10 cellular contexts compared by ENCODE assay signal in genomic region chr3:177320765-177321247, GRCh38.
DNase-seq lines count a peak whose midpoint lies in the region; ATAC-seq and TF ChIP-seq lines count a peak whose summit lies in the region.
"Had no signal": no experiment of that assay in that cellular context is flagged by ENCODE, and none has a peak within 500 bp of the region (broad histone marks: within the 10 kb centered on the region; RNA-seq: fewer than 3 reads in every experiment).

No MANE protein-coding gene starts in this region.

- H3F3A ChIP-seq in MM.1S (ENCODE audit: insufficient read depth, low read length), result peaks cover 32% of the 10 kb centered on the region

- H3K27me3 ChIP-seq in MM.1S (replicated peaks; ENCODE audit: insufficient read depth, low read length), result no peaks in the 10 kb centered on the region
- H3K27me3 ChIP-seq in naive thymus-derived CD4-positive, alpha-beta T cell (ENCODE audit: control insufficient read depth in 2 of 2, insufficient read depth in 2 of 2, low read length in 2 of 2), result no peaks in the 10 kb centered on the region

- H3K27me3 Mint-ChIP-seq in naive thymus-derived CD4-positive, alpha-beta T cell, result no peaks in the 10 kb centered on the region

- DNase-seq in MM.1S (peak; percentile 92), LoVo (ENCODE audit: low spot score) (no peak), ecto neural progenitor cell (ENCODE audit: low spot score) (no peak), HuH-7.5 (ENCODE audit: low spot score) (no peak)
- DNase-seq in naive thymus-derived CD4-positive, alpha-beta T cell, result peak in 7 of 9 donors; percentile 18 to 61 (median 52)
- DNase-seq: effector CD8-positive, alpha-beta T cell; NCI-H1105 treated with DMSO at 0.1 percent for 48 hours had no signal

- peak; percentile 31 for ATAC-seq in GM18508 (IDR thresholded peaks at IDR 0.05; ENCODE audit: insufficient read depth, unreplicated experiment)
- peak; percentile 62 for ATAC-seq in GM21619 (IDR thresholded peaks at IDR 0.05; ENCODE audit: unreplicated experiment)
- ATAC-seq in naive thymus-derived CD4-positive, alpha-beta T cell, result no peak
- ATAC-seq in GM21723 (IDR thresholded peaks at IDR 0.05; ENCODE audit: unreplicated experiment), result no peak

- peak overlapping the region; percentile 8; the same call in 1 of the 2 replicates for H3K9ac ChIP-seq in MM.1S (ENCODE audit: low read length)

- H3K9me2 ChIP-seq in MM.1S (replicated peaks; ENCODE audit: insufficient read depth, low read length), result no peaks in the 10 kb centered on the region

- peaks cover 0 to 8% (median 0%) of the 10 kb centered on the region in 11 donors for H3K9me3 Mint-ChIP-seq in naive thymus-derived CD4-positive, alpha-beta T cell

- H3K4me2 ChIP-seq in MM.1S (ENCODE audit: low read depth, low read length), result peak overlapping the region; percentile 59

- H3K4me3 ChIP-seq in MM.1S (ENCODE audit: low read length), result no peak overlapping the region
- no peak overlapping the region for H3K4me3 ChIP-seq in naive thymus-derived CD4-positive, alpha-beta T cell (ENCODE audit: low read length)

- no peaks in the 10 kb centered on the region for H3K79me2 ChIP-seq in MM.1S (ENCODE audit: low read length)

- TF ChIP-seq CTCF in MM.1S (IDR thresholded peaks at IDR 0.05; ENCODE audit: low read length), result no peak

- peaks cover 49% of the 10 kb centered on the region for H3K4me1 ChIP-seq in MM.1S (ENCODE audit: low read length)
- H3K4me1 ChIP-seq in naive thymus-derived CD4-positive, alpha-beta T cell (ENCODE audit: control insufficient read depth in 2 of 2, insufficient read depth in 2 of 2, low read length in 2 of 2), result peaks cover 0 to 14% of the 10 kb centered on the region in 2 donors

- peaks cover 0 to 11% (median 0%) of the 10 kb centered on the region in 5 donors for H3K36me3 Mint-ChIP-seq in naive thymus-derived CD4-positive, alpha-beta T cell

- peak overlapping the region; percentile 52 for H2AFZ ChIP-seq in MM.1S (ENCODE audit: low read length)

- H3K27ac Mint-ChIP-seq in naive thymus-derived CD4-positive, alpha-beta T cell, result peak overlapping the region; percentile 11 to 90 (median 74)

- peaks cover 17 to 47% (median 38%) of the 10 kb centered on the region in 7 donors for H3K4me1 Mint-ChIP-seq in naive thymus-derived CD4-positive, alpha-beta T cell

- no peaks in the 10 kb centered on the region for H3K36me3 ChIP-seq in MM.1S (replicated peaks; ENCODE audit: insufficient read depth, low read length)
- H3K36me3 ChIP-seq in naive thymus-derived CD4-positive, alpha-beta T cell (ENCODE audit: control insufficient read depth in 2 of 3, insufficient read depth in 3 of 3, low read length in 3 of 3), result no peaks in the 10 kb centered on the region

- no peaks in the 10 kb centered on the region for H4K20me1 ChIP-seq in MM.1S (ENCODE audit: insufficient read depth, low read length)

- POLR2A ChIA-PET in naive thymus-derived CD4-positive, alpha-beta T cell (lab: Charles Lee), result interaction anchor here (1.0 to 1.1 kb wide), 2 partner anchors 40 to 122 kb away, joined by 3 to 5 read pairs; no protein-coding TSS in a partner anchor

- CTCF ChIA-PET in naive thymus-derived CD4-positive, alpha-beta T cell (lab: Charles Lee), result no interaction called here

- H3K4me3 Mint-ChIP-seq in naive thymus-derived CD4-positive, alpha-beta T cell, result peak overlapping the region; percentile 4 to 75 (median 60)

- no peaks in the 10 kb centered on the region for H3K9me3 ChIP-seq in MM.1S (replicated peaks; ENCODE audit: insufficient read depth, low read length)
- H3K9me3 ChIP-seq in naive thymus-derived CD4-positive, alpha-beta T cell (ENCODE audit: control insufficient read depth in 2 of 3, low read length in 3 of 3), result no peaks in the 10 kb centered on the region

- peak overlapping the region; percentile 61 for H3K27ac ChIP-seq in MM.1S (ENCODE audit: low read length)
- no peak overlapping the region for H3K27ac ChIP-seq in naive thymus-derived CD4-positive, alpha-beta T cell (ENCODE audit: low read depth, low read length)

- intact Hi-C loops in naive thymus-derived CD4-positive, alpha-beta T cell (cut with micrococcal nuclease), result loop anchor here (1.0 to 2.0 kb wide), 2 partner anchors 16 to 38 kb away; no protein-coding TSS in a partner anchor

Comparison
In these comparisons a context has a peak if more than half of its experiments do, and no peak if none do; other contexts are left out.
1. ATAC-seq: peak in GM18508 (single experiment) and GM21619 (single experiment); none in naive thymus-derived CD4-positive, alpha-beta T cell (single experiment) and GM21723 (single experiment).
2. DNase-seq: peak in MM.1S (single experiment) and naive thymus-derived CD4-positive, alpha-beta T cell (7 of 9); none in LoVo (single experiment), ecto neural progenitor cell (single experiment) and HuH-7.5 (single experiment).